17 cellular contexts compared by ENCODE assay signal in the genomic region with DNA sequence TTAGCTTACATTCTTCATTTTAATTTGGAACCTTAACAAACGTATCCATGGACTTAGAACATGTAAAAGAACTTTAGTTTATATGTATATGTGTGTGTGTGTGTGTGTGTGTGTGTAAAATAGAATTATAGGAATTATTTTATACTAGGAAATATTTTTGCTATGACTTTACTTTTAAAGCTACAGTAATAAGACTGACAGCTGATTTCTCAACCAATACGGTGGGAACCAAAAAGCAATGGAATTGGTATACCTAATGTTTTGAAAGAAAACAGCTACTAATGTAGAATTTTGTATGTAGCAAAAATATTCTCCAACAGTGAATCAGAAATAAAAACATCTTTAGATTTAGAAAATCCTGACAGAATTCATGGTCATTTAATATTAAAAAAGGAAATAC.
"Had no signal": no experiment of that assay in that cellular context is flagged by ENCODE, and none has a peak within 500 bp of the region (broad histone marks: within the 10 kb centered on the region; RNA-seq: fewer than 3 reads in every experiment).

No MANE protein-coding gene starts in this region.

- H3K4me3 ChIP-seq: adrenal gland, coronary artery, suprapubic skin had no signal

- H3K27ac Mint-ChIP-seq: activated B cell treated with CpG ODN at 0.5 μM for 24 hours; activated CD4-positive, alpha-beta T cell treated with anti-CD3 and anti-CD28 coated beads, Interleukin-2, amount 10 ng/mL, durations not matched to agents 24 days and 14 days; activated naive CD4-positive, alpha-beta T cell treated with anti-CD3 and anti-CD28 coated beads, Interleukin-2, amount 10 ng/mL, durations not matched to agents 7 days and 5 days; activated T-helper 17 cell treated with anti-CD3 and anti-CD28 coated beads, Interleukin-2, amount 50 U/mL, for 72 hours; nephron progenitor cell; type B pancreatic cell had no signal

- H3K36me3 Mint-ChIP-seq: activated naive CD4-positive, alpha-beta T cell treated with anti-CD3 and anti-CD28 coated beads, Interleukin-2, amount 10 ng/mL, durations not matched to agents 7 days and 5 days; type B pancreatic cell had no signal

- H3K27me3 Mint-ChIP-seq: activated CD4-positive, alpha-beta T cell treated with anti-CD3 and anti-CD28 coated beads, Interleukin-2, amount 10 ng/mL, durations not matched to agents 24 days and 14 days; activated naive CD4-positive, alpha-beta T cell treated with anti-CD3 and anti-CD28 coated beads, Interleukin-2, amount 10 ng/mL, durations not matched to agents 7 days and 5 days; type B pancreatic cell had no signal

- H3K27me3 ChIP-seq: adrenal gland, suprapubic skin had no signal

- H3K4me1 ChIP-seq: adrenal gland, suprapubic skin had no signal

- H3K4me3 Mint-ChIP-seq: activated B cell treated with CpG ODN at 0.5 μM for 24 hours; activated CD4-positive, alpha-beta T cell treated with anti-CD3 and anti-CD28 coated beads, Interleukin-2, amount 10 ng/mL, durations not matched to agents 24 days and 14 days; activated naive CD4-positive, alpha-beta T cell treated with anti-CD3 and anti-CD28 coated beads, Interleukin-2, amount 10 ng/mL, durations not matched to agents 7 days and 5 days; activated T-helper 17 cell treated with anti-CD3 and anti-CD28 coated beads, Interleukin-2, amount 50 U/mL, for 72 hours; nephron progenitor cell; type B pancreatic cell had no signal

- H3K4me1 Mint-ChIP-seq: activated B cell treated with CpG ODN at 0.5 μM for 24 hours; activated CD4-positive, alpha-beta T cell treated with anti-CD3 and anti-CD28 coated beads, Interleukin-2, amount 10 ng/mL, durations not matched to agents 24 days and 14 days; activated naive CD4-positive, alpha-beta T cell treated with anti-CD3 and anti-CD28 coated beads, Interleukin-2, amount 10 ng/mL, durations not matched to agents 7 days and 5 days; activated T-helper 17 cell treated with anti-CD3 and anti-CD28 coated beads, Interleukin-2, amount 50 U/mL, for 72 hours; nephron progenitor cell had no signal

- DNase-seq: activated B cell treated with CpG ODN at 0.5 μM for 24 hours; activated CD4-positive, alpha-beta T cell treated with anti-CD3 and anti-CD28 coated beads, Interleukin-2, amount 10 ng/mL, durations not matched to agents 24 days and 14 days; activated naive CD4-positive, alpha-beta T cell treated with anti-CD3 and anti-CD28 coated beads, Interleukin-2, amount 10 ng/mL, durations not matched to agents 7 days and 5 days; activated T-cell treated with anti-CD3 and anti-CD28 coated beads for 4 hours; adrenal gland; central memory CD4-positive, alpha-beta T cell; effector CD4-positive, alpha-beta T cell; kidney; left ventricle myocardium superior; nephron progenitor cell; stimulated activated CD4-positive, alpha-beta T cell treated with anti-CD3 and anti-CD28 coated beads, Interleukin-4, amount 100 ng/mL, for 1 hour; stimulated activated CD8-positive, alpha-beta memory T cell treated with anti-CD3 and anti-CD28 coated beads, Interleukin-4, amount 100 ng/mL, for 48 hours; stimulated activated naive CD8-positive, alpha-beta T cell treated with anti-CD3 and anti-CD28 coated beads, Interleukin-15, Interleukin-2, amounts not matched to agents 100 U/mL and 50 U/mL, for 24 hours had no signal

- H3K27ac ChIP-seq: adrenal gland, coronary artery, suprapubic skin had no signal

- ATAC-seq: activated T-helper 17 cell treated with anti-CD3 and anti-CD28 coated beads, Interleukin-2, amount 50 U/mL, for 72 hours; left ventricle myocardium superior; stimulated activated naive CD8-positive, alpha-beta T cell treated with anti-CD3 and anti-CD28 coated beads, Interleukin-15, Interleukin-2, amounts not matched to agents 100 U/mL and 50 U/mL, for 24 hours had no signal

- H3K36me3 ChIP-seq: adrenal gland, suprapubic skin had no signal
